Comparison of ENCODE assay signal across 8 cellular contexts in the genomic region with DNA sequence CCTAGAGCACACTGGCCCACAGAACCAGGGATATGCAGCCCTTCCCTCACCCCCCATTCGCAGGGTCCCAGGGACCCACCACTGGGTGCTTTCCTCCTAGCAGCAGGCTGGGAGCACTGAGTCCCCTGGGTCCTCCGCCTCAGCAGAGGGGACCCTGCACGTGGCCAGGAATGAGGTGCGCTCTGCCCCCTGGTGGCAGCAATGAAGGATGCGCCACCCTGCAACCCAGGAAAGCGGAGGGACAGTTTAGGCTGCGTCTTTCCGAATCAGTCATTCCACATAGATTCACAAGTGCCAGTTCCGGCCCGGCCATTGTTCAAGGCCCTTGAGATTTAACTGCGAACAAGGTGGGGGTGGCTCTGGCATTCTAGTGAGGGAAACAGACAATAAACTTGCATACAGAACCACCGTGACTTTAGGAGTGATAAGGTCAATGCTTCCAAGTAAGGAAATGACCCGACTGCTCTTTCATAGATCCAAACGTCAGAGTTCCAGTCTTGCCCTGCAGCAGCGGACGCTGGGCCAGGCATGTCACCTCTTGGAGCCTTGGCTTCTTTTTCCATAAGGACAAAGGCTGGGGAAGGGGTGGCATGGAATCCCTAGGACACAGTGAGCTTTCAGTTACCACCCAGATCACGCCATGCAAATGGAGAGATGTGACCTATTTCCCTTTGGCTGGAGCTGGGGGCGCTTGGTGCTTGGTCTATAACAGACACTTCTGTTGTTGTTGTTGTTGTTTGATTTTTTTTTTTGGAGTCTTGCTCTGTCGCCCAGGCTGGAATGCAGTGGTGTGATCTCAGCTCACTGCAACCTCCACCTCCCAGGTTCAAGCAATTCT. TPM values are rescaled to one million over a fixed set of nuclear protein-coding genes. Genes with fewer than 3 reads are reported as not detected.
DNase-seq lines count a peak whose midpoint lies in the region; ATAC-seq and TF ChIP-seq lines count a peak whose summit lies in the region.

No MANE protein-coding gene starts in this region.

- H3K27me3 ChIP-seq in right lobe of liver: no peaks in the 10 kb centered on the region

- peak; percentile 90 for DNase-seq in DMS53 (lab: John Stamatoyannopoulos, UW)
- peak; percentile 38 to 77 for DNase-seq in NCI-H446 (lab: John Stamatoyannopoulos, UW)
- peak; percentile 77 to 80 for DNase-seq in activated CD4-positive, alpha-beta T cell treated with anti-CD3 and anti-CD28 coated beads for 24 hours (ENCODE audit: low read depth in 2 of 2)
- DNase-seq in coronary artery (ENCODE audit: low spot score): no peak
- peak in 2 of 3 donors; percentile 68 to 79 for DNase-seq in right lobe of liver
- peak; percentile 78 for DNase-seq in stimulated activated CD4-positive, alpha-beta T cell treated with anti-CD3 and anti-CD28 coated beads, Interleukin-4, amount 100 ng/mL, for 48 hours (ENCODE audit: low read depth in 2 of 2)

- no peaks in the 10 kb centered on the region for H3K9me3 ChIP-seq in right lobe of liver

- peak; percentile 59 for ATAC-seq in HG02885 (IDR thresholded peaks at IDR 0.05; ENCODE audit: poor library complexity, unreplicated experiment)
- ATAC-seq in right lobe of liver: peak; percentile 86 to 96 (median 92)
- no peak for ATAC-seq in HG03571 (IDR thresholded peaks at IDR 0.05; ENCODE audit: unreplicated experiment)

- no peaks in the 10 kb centered on the region for H3K36me3 ChIP-seq in right lobe of liver

- 1% methylated on average over 13 of the region's 19 CpGs for WGBS in right lobe of liver (ENCODE audit: insufficient coverage, low coverage, low lambda C conversion rate, missing lambda C conversion rate)

- peaks cover 0 to 8% (median 0%) of the 10 kb centered on the region in 4 donors for H3K4me1 ChIP-seq in right lobe of liver

- H3K27ac ChIP-seq in coronary artery (peak overlapping the region in 1 of 2 donors; percentile 89), right lobe of liver (no peak overlapping the region)

- intact Hi-C loops in right lobe of liver (cut with DNase I): no loop called here

- TF ChIP-seq CTCF in coronary artery (IDR thresholded peaks at IDR 0.05): peak; percentile 90
- TF ChIP-seq CTCF in right lobe of liver (IDR thresholded peaks at IDR 0.05): peak; percentile 93 to 98 (median 96)

- no peak for TF ChIP-seq POLR2A in right lobe of liver (IDR thresholded peaks at IDR 0.05)

- H3K4me3 ChIP-seq in coronary artery (peak overlapping the region; percentile 48), right lobe of liver (no peak overlapping the region)

RNA-seq across cellular contexts. Expression of a gene that starts 7.7 kb away (rescaled TPM):
- total RNA-seq in right lobe of liver: 1 to 10 TPM in 3 of 6 experiments, under 1 TPM in 3; 0.46 to 1.8 (median 0.94) TPM

RNA-seq across cellular contexts. Expression of a gene that starts 11.7 kb away (rescaled TPM):
- 1 to 10 TPM in 3 of 6 experiments, under 1 TPM in 3; 0.37 to 3.2 (median 0.94) TPM for total RNA-seq in right lobe of liver

RNA-seq across cellular contexts. Expression of a gene that starts 16.4 kb away (rescaled TPM):
- 10 to 100 TPM in 5 of 6 experiments, 1 to 10 TPM in 1; 8.2 to 31.9 (median 12.1) TPM for total RNA-seq in right lobe of liver

RNA-seq across cellular contexts. Expression of a gene that starts 18.9 kb away (rescaled TPM):
- 10 to 100 TPM in 5 of 6 experiments, 1 to 10 TPM in 1; 6.3 to 25.4 (median 15.6) TPM for total RNA-seq in right lobe of liver

RNA-seq across cellular contexts. Expression of a gene that starts 36.8 kb away (rescaled TPM):
- total RNA-seq in right lobe of liver: under 1 TPM in 4 of 6 experiments, not detected in 2; 0.13 to 0.86 (median 0.45) TPM
